ENCODE assay signal across 17 cellular contexts in the genomic region with DNA sequence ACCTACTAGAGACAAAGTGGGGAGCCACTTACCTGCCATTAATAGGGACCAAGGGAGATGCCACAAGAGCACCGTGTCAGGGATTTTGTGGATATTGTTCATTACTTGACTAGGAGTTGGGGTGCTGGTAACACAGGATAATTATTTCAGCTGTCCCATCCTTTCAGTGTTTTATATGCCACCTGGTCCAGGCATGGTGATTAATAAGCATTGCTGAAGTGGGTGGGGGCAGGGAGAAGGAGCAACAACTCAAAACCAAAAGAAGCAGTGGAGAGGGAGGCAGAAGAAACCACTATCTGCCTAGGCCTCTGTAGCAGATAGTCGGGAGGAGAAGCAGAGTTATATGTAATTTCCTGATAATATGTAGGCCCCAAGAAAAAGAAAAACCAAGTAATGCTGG.
DNase-seq lines count a peak whose midpoint lies in the region.
"Had no signal": no experiment of that assay in that cellular context is flagged by ENCODE, and none has a peak within 500 bp of the region (broad histone marks: within the 10 kb centered on the region; RNA-seq: fewer than 3 reads in every experiment).

No MANE protein-coding gene starts in this region.

- H2BK120ac ChIP-seq in neuronal stem cell (ENCODE audit: low read depth, low read length), result no peak overlapping the region

- H2BK5ac ChIP-seq in neuronal stem cell (ENCODE audit: low read length), result no peak overlapping the region

- WGBS in neuronal stem cell (ENCODE audit: extremely low coverage in 2 of 2, insufficient read length in 2 of 2, insufficient replicate concordance in 1 of 2), 2 donors, result no CpG with 5 or more reads among the region's 2 CpGs

- no peak overlapping the region for H2BK15ac ChIP-seq in neuronal stem cell (ENCODE audit: low read length)

- peaks cover 0 to 25% of the 10 kb centered on the region in 2 donors for H3K36me3 ChIP-seq in neuronal stem cell (replicated peaks in 1 of 2; ENCODE audit: control insufficient read depth in 2 of 2, insufficient read depth in 2 of 2, low read length in 2 of 2)
- H3K36me3 ChIP-seq: BLaER1 treated with 17β-estradiol and CSF1 and Interleukin-3, amounts not matched to agents 10 nM and 100 nM had no signal

- H3K4me3 ChIP-seq in neuronal stem cell (ENCODE audit: low read length in 2 of 2), result no peak overlapping the region
- H3K4me3 ChIP-seq: BLaER1 treated with 17β-estradiol and CSF1 and Interleukin-3, amounts not matched to agents 10 nM and 100 nM had no signal

- H3K9me3 ChIP-seq in neuronal stem cell (replicated peaks in 1 of 2; ENCODE audit: control insufficient read depth in 2 of 2, insufficient read depth in 1 of 2, low read depth in 1 of 2, low read length in 2 of 2), result peaks cover 0 to 2% of the 10 kb centered on the region in 2 donors
- H3K9me3 ChIP-seq: BLaER1 treated with 17β-estradiol and CSF1 and Interleukin-3, amounts not matched to agents 10 nM and 100 nM; Caco-2 had no signal

- no peak overlapping the region for H3K27ac ChIP-seq in neuronal stem cell (replicated peaks; ENCODE audit: low read length)
- H3K27ac ChIP-seq: BLaER1 treated with 17β-estradiol and CSF1 and Interleukin-3, amounts not matched to agents 10 nM and 100 nM; C4-2B had no signal

- H4K91ac ChIP-seq in neuronal stem cell (ENCODE audit: low read depth, low read length, poor library complexity), result no peak overlapping the region

- no peak overlapping the region for H3K23ac ChIP-seq in neuronal stem cell (ENCODE audit: low read depth, low read length, poor library complexity)

- no peaks in the 10 kb centered on the region for H3K79me1 ChIP-seq in neuronal stem cell (ENCODE audit: low read depth, low read length)

- H2AFZ ChIP-seq in neuronal stem cell (ENCODE audit: low read length), result no peak overlapping the region

- no peak overlapping the region for H3K18ac ChIP-seq in neuronal stem cell (ENCODE audit: low read length)

- H3K14ac ChIP-seq in neuronal stem cell (ENCODE audit: low read length), result no peak overlapping the region

- H3K9ac ChIP-seq in neuronal stem cell (ENCODE audit: low read depth, low read length, poor library complexity), result no peak overlapping the region
- H3K9ac ChIP-seq: BLaER1 treated with 17β-estradiol and CSF1 and Interleukin-3, amounts not matched to agents 10 nM and 100 nM had no signal

- no peak overlapping the region for H2AK5ac ChIP-seq in neuronal stem cell (ENCODE audit: low read depth, low read length)

- in situ Hi-C loops in ACHN (cut with HindIII; ENCODE audit: low pct_ligation_motif_present, low pct_unique_long_range_greater_than_20kb, low sequenced_read_pairs), result no loop called here

- no peak overlapping the region for H4K8ac ChIP-seq in neuronal stem cell (ENCODE audit: low read depth, low read length)

- peak overlapping the region; percentile 39 for H3K4ac ChIP-seq in neuronal stem cell (ENCODE audit: low read length)

- no peaks in the 10 kb centered on the region for H3K27me3 ChIP-seq in neuronal stem cell (ENCODE audit: control insufficient read depth in 3 of 3, insufficient read depth in 3 of 3, low read depth in 1 of 3, low read length in 3 of 3)
- H3K27me3 ChIP-seq: BLaER1 treated with 17β-estradiol and CSF1 and Interleukin-3, amounts not matched to agents 10 nM and 100 nM had no signal

- DNase-seq in OCI-M1 (lab: John Stamatoyannopoulos, UW), result peak; percentile 34
- DNase-seq in myocyte (ENCODE audit: low read depth), result peak; percentile 4
- no peak for DNase-seq in neuronal stem cell (ENCODE audit: low spot score)
- DNase-seq in ACHN, result no peak
- no peak for DNase-seq in NAMALWA (ENCODE audit: low spot score)
- no peak for DNase-seq in stimulated activated CD4-positive, alpha-beta T cell treated with anti-CD3 and anti-CD28 coated beads, Interleukin-2, amount 100 ng/mL, for 48 hours
- no peak for DNase-seq in nucleus accumbens (lab: John Stamatoyannopoulos, UW)
- DNase-seq: 8988T; AML-193; Caco-2; Calu3; CD4-positive, alpha-beta T cell; CD8-positive, alpha-beta T cell; DMS79 treated with DMSO at 0.1 percent for 48 hours; GF-D8 had no signal

- peaks cover 0 to 2% of the 10 kb centered on the region in 2 donors for H3K4me1 ChIP-seq in neuronal stem cell (ENCODE audit: control insufficient read depth in 2 of 2, insufficient read depth in 1 of 2, low read depth in 1 of 2, low read length in 2 of 2)
- H3K4me1 ChIP-seq: Caco-2 had no signal

- no peak overlapping the region for H2BK12ac ChIP-seq in neuronal stem cell (ENCODE audit: low read length)

- no peak overlapping the region for H3K4me2 ChIP-seq in neuronal stem cell (ENCODE audit: insufficient read depth, low read length, poor library complexity, severe bottlenecking)
- H3K4me2 ChIP-seq: BLaER1 treated with 17β-estradiol and CSF1 and Interleukin-3, amounts not matched to agents 10 nM and 100 nM had no signal

Comparison
In these comparisons a context has a peak if more than half of its experiments do, and no peak if none do; other contexts are left out.
1. DNase-seq: peak in OCI-M1 (single experiment) and myocyte (single experiment); none in neuronal stem cell (single experiment), ACHN (single experiment), NAMALWA (single experiment), stimulated activated CD4-positive, alpha-beta T cell treated with anti-CD3 and anti-CD28 coated beads, Interleukin-2, amount 100 ng/mL, for 48 hours (0 of 2) and nucleus accumbens (0 of 56).